1 cellular context compared by ENCODE assay signal in the genomic region with DNA sequence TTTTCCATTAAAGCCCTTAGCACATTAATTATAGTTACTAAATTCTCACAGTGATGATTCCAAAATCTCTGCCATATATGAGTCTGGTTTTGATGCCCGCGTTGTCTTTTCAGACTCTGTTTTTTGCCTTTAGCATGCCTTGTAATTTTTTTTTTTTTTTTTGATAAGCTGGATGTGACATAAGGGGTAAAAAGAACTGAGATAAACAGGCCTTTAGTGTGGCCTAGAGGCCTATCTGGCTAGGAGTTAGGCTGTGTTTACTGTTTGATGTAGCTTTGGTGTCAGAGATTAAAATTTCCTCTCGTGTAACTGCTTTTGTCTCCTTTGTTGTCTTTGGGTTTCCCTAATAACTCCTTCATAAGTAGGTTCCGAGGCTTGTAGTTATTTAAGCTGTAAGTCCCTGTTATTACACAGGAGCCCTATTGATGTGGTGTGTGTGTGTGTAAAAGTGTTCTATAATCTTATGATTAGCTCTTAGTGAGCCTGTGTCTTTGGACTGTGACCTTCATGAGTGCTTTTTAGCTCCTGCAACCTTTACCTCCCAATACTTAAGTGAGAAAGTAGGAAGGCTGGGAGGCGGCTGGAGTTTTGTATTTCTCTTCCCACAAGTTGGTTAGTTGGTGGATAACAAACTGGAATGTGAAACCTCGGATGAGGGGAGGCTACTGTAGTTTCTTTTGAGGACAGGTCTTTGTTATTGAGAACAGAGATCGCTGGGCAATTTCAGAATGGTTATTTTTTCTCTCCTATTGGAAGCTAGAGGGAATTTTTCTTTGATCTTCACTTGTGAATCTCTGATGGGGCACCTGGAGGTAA.
TF ChIP-seq lines count a peak whose summit lies in the region.

No MANE protein-coding gene starts in this region.

TF ChIP-seq in K562, 482 proteins besides CTCF, POLR2A, EP300 and RAD21 (continued from another document):
- TF ChIP-seq EP400 (IDR thresholded peaks at IDR 0.05) (no peak), TFAM (CRISPR knock-in tag; conservative IDR thresholded peaks at IDR 0.05) (no peak)
